ENCODE assay signal across 21 cellular contexts in the genomic region with DNA sequence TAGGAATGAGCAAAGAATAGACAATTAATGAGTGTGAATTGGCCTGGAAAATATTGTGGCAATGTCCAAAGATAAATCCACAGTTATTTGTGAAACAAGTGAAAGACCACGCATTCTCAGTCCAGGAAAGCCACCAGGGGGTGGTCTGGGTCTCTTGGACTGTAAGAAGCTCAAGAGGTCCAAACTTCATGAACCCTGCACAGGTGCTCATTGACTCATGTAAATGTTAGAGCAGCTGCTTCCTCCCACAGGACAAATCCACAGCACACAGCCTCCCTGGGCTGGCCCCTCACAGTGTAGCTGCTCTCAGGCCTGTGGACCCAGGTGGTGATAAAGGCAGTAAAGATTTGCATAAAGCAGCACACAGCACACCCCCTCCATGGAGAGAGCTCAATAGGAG.
DNase-seq lines count a peak whose midpoint lies in the region; ATAC-seq and TF ChIP-seq lines count a peak whose summit lies in the region.
"Had no signal": no experiment of that assay in that cellular context is flagged by ENCODE, and none has a peak within 500 bp of the region (broad histone marks: within the 10 kb centered on the region; RNA-seq: fewer than 3 reads in every experiment).

No MANE protein-coding gene starts in this region.

- H3K9me3 ChIP-seq in endodermal cell (ENCODE audit: control insufficient read depth, low read length): peaks cover 12% of the 10 kb centered on the region
- peaks cover 0 to 19% (median 17%) of the 10 kb centered on the region in 8 donors for H3K9me3 ChIP-seq in spleen

- H3K27ac ChIP-seq in endodermal cell (ENCODE audit: low read depth, low read length): no peak overlapping the region
- peak overlapping the region in 5 of 8 donors; percentile 63 to 79 (median 74) for H3K27ac ChIP-seq in spleen
- H3K27ac ChIP-seq: 22Rv1, C4-2B, dorsolateral prefrontal cortex, tibial artery had no signal

- H3K9me3 Mint-ChIP-seq in endodermal cell: peaks cover 11% of the 10 kb centered on the region
- H3K9me3 Mint-ChIP-seq: activated T-helper 2 cell treated with anti-CD3 and anti-CD28 coated beads, Interferon-gamma antibody, Interleukin-2, Interleukin-4, amounts not matched to agents 10 μg/mL and 5 μg/mL and 100 μg/mL, durations not matched to agents 14 hours and 24 hours and 36 hours; stimulated activated effector memory CD8-positive, alpha-beta T cell treated with anti-CD3 and anti-CD28 coated beads, Interleukin-12 subunit alpha, Interleukin-12 subunit beta, amount 100 ng/mL, for 72 hours had no signal

- peaks cover 100% of the 10 kb centered on the region for H3K27me3 ChIP-seq in endodermal cell (ENCODE audit: control insufficient read depth, insufficient read depth, low read length, poor library complexity, severe bottlenecking)
- peaks cover 0 to 8% (median 0%) of the 10 kb centered on the region in 7 donors for H3K27me3 ChIP-seq in spleen (replicated peaks in 1 of 7)
- H3K27me3 ChIP-seq in H7 (ENCODE audit: control insufficient read depth, insufficient read depth, low read length): peaks cover 97% of the 10 kb centered on the region

- H3K4me1 ChIP-seq in endodermal cell (ENCODE audit: control insufficient read depth, insufficient read depth, low read length) (no peaks in the 10 kb centered on the region), spleen (peaks cover 0 to 22% (median 10%) of the 10 kb centered on the region in 6 donors)
- H3K4me1 ChIP-seq: tibial artery had no signal

- peaks cover 99% of the 10 kb centered on the region for H3K27me3 Mint-ChIP-seq in endodermal cell (ENCODE audit: insufficient read depth)

- H3K4me1 Mint-ChIP-seq in endodermal cell: no peaks in the 10 kb centered on the region
- H3K4me1 Mint-ChIP-seq: stimulated activated effector memory CD8-positive, alpha-beta T cell treated with anti-CD3 and anti-CD28 coated beads, Interleukin-12 subunit alpha, Interleukin-12 subunit beta, amount 100 ng/mL, for 72 hours had no signal

- peak; percentile 50 for DNase-seq in DMS153 (lab: John Stamatoyannopoulos, UW)
- DNase-seq in DMS153 treated with DMSO at 0.1 percent for 48 hours (lab: John Stamatoyannopoulos, UW; ENCODE audit: unreplicated experiment): no peak
- peak; percentile 60 for DNase-seq in NCI-H146 (lab: John Stamatoyannopoulos, UW)
- peak; percentile 17 for DNase-seq in endodermal cell
- peak; percentile 85 for DNase-seq in spleen
- DNase-seq in pons (ENCODE audit: low spot score): no peak
- no peak for DNase-seq in H7
- DNase-seq: activated CD8-positive, alpha-beta memory T cell treated with anti-CD3 and anti-CD28 coated beads for 24 hours; dorsolateral prefrontal cortex; EL; erythroblast; head of caudate nucleus; mesendoderm; NCI-H2171 treated with DMSO at 0.1 percent for 48 hours; tibial artery had no signal

- H3K4me3 ChIP-seq in endodermal cell (ENCODE audit: low read length): no peak overlapping the region
- no peak overlapping the region for H3K4me3 ChIP-seq in spleen
- no peak overlapping the region for H3K4me3 ChIP-seq in H7 (ENCODE audit: insufficient read depth, low read depth, low read length)
- H3K4me3 ChIP-seq: dorsolateral prefrontal cortex, tibial artery had no signal

- TF ChIP-seq CTCF in endodermal cell (conservative IDR thresholded peaks at IDR 0.05) (peak; percentile 13), spleen (IDR thresholded peaks at IDR 0.05 in 8 of 11, conservative IDR thresholded peaks at IDR 0.05 in 3 of 11) (no peak)

- intact Hi-C loops in spleen (cut with DNase I; ENCODE audit: low total_unique reads): no loop called here

- H3K36me3 Mint-ChIP-seq in endodermal cell (ENCODE audit: low read depth): no peaks in the 10 kb centered on the region
- H3K36me3 Mint-ChIP-seq: stimulated activated effector memory CD8-positive, alpha-beta T cell treated with anti-CD3 and anti-CD28 coated beads, Interleukin-12 subunit alpha, Interleukin-12 subunit beta, amount 100 ng/mL, for 72 hours had no signal

- H3K27ac Mint-ChIP-seq in endodermal cell: no peak overlapping the region
- H3K27ac Mint-ChIP-seq: activated T-helper 2 cell treated with anti-CD3 and anti-CD28 coated beads, Interferon-gamma antibody, Interleukin-2, Interleukin-4, amounts not matched to agents 10 μg/mL and 5 μg/mL and 100 μg/mL, durations not matched to agents 14 hours and 24 hours and 36 hours; stimulated activated effector memory CD8-positive, alpha-beta T cell treated with anti-CD3 and anti-CD28 coated beads, Interleukin-12 subunit alpha, Interleukin-12 subunit beta, amount 100 ng/mL, for 72 hours had no signal

- no peak overlapping the region for H3K4me3 Mint-ChIP-seq in endodermal cell
- H3K4me3 Mint-ChIP-seq: stimulated activated effector memory CD8-positive, alpha-beta T cell treated with anti-CD3 and anti-CD28 coated beads, Interleukin-12 subunit alpha, Interleukin-12 subunit beta, amount 100 ng/mL, for 72 hours had no signal

- no peak for ATAC-seq in HG02970 (IDR thresholded peaks at IDR 0.05; ENCODE audit: low FRiP score, unreplicated experiment)
- ATAC-seq: Right ventricle myocardium inferior had no signal

- WGBS in endodermal cell (ENCODE audit: insufficient coverage in 1 of 2, insufficient read length in 1 of 2), 2 experiments: 90 to 100% methylated on average over 1 of the region's 1 CpG
- 56 to 86% (median 69%) methylated on average over 1 of the region's 1 CpG for WGBS in spleen, 5 donors

- no peak overlapping the region for H3K9ac ChIP-seq in endodermal cell (ENCODE audit: extremely low read depth, low read length, poor library complexity, severe bottlenecking)

- no peaks in the 10 kb centered on the region for H3K36me3 ChIP-seq in endodermal cell (ENCODE audit: control insufficient read depth, insufficient read depth, low read length)
- H3K36me3 ChIP-seq in spleen: no peaks in the 10 kb centered on the region
- H3K36me3 ChIP-seq in H7 (replicated peaks; ENCODE audit: control insufficient read depth, insufficient read depth, low read length): no peaks in the 10 kb centered on the region
- H3K36me3 ChIP-seq: tibial artery had no signal

- no peak for TF ChIP-seq POLR2A in spleen (IDR thresholded peaks at IDR 0.05)

Comparison
In these comparisons a context has a peak if more than half of its experiments do, and no peak if none do; other contexts are left out.
1. DNase-seq: peak in DMS153 (single experiment), NCI-H146 (single experiment), endodermal cell (single experiment) and spleen (single experiment); none in DMS153 treated with DMSO at 0.1 percent for 48 hours (single experiment), pons (single experiment) and H7 (single experiment).